ENCODE assay signal across 15 cellular contexts in genomic region chr19:9937001-9937411, GRCh38. TPM values are rescaled to one million over a fixed set of nuclear protein-coding genes. Genes with fewer than 3 reads are reported as not detected.
DNase-seq lines count a peak whose midpoint lies in the region; ATAC-seq and TF ChIP-seq lines count a peak whose summit lies in the region.
"Had no signal": no experiment of that assay in that cellular context is flagged by ENCODE, and none has a peak within 500 bp of the region (broad histone marks: within the 10 kb centered on the region; RNA-seq: fewer than 3 reads in every experiment).

No MANE protein-coding gene starts in this region.

- H4K12ac ChIP-seq in trophoblast cell (ENCODE audit: low read depth, low read length), result no peak overlapping the region

- H3K27ac ChIP-seq in MM.1S (ENCODE audit: low read length) (no peak overlapping the region), trophoblast cell (ENCODE audit: low read depth, low read length) (no peak overlapping the region)
- H3K27ac ChIP-seq: transverse colon had no signal

- H3K79me2 ChIP-seq in MM.1S (ENCODE audit: low read length) (no peaks in the 10 kb centered on the region), trophoblast cell (ENCODE audit: control insufficient read depth, insufficient read depth, low read length, poor library complexity) (no peaks in the 10 kb centered on the region)

- ATAC-seq in GM18858 (IDR thresholded peaks at IDR 0.05; ENCODE audit: unreplicated experiment) (no peak), GM19397 (IDR thresholded peaks at IDR 0.05; ENCODE audit: unreplicated experiment) (no peak)

- no peaks in the 10 kb centered on the region for H3K9me2 ChIP-seq in MM.1S (replicated peaks; ENCODE audit: insufficient read depth, low read length)

- H2BK120ac ChIP-seq in trophoblast cell (ENCODE audit: insufficient read depth, low read length, poor library complexity), result no peak overlapping the region

- H3K9me3 ChIP-seq in MM.1S (replicated peaks; ENCODE audit: insufficient read depth, low read length), result no peaks in the 10 kb centered on the region
- H3K9me3 ChIP-seq in trophoblast cell (ENCODE audit: insufficient read depth, low read depth, low read length), result peaks cover 2% of the 10 kb centered on the region
- H3K9me3 ChIP-seq: ovary had no signal

- peak; percentile 23 for DNase-seq in NCI-H2171 treated with DMSO at 0.1 percent for 48 hours (lab: John Stamatoyannopoulos, UW)
- DNase-seq in NCI-H2171 (lab: John Stamatoyannopoulos, UW), result no peak
- DNase-seq in MM.1S, result no peak
- DNase-seq in glutamatergic neuron, result no peak
- DNase-seq in trophoblast cell, result no peak
- no peak for DNase-seq in NCI-H2081 (lab: John Stamatoyannopoulos, UW)
- DNase-seq: activated CD4-positive, alpha-beta T cell treated with anti-CD3 and anti-CD28 coated beads, Interleukin-2, amount 10 ng/mL, durations not matched to agents 7 days and 5 days; amniotic stem cell; DMS79; Kasumi-1; NCI-H446; transverse colon had no signal

- H3K9ac ChIP-seq in MM.1S (ENCODE audit: low read length), result no peak overlapping the region
- H3K9ac ChIP-seq in trophoblast cell (ENCODE audit: low read length), result no peak overlapping the region

- H3K79me1 ChIP-seq in trophoblast cell (ENCODE audit: low read length), result peaks cover 2% of the 10 kb centered on the region

- H4K91ac ChIP-seq in trophoblast cell (ENCODE audit: low read depth, low read length), result no peak overlapping the region

- H3F3A ChIP-seq in MM.1S (ENCODE audit: insufficient read depth, low read length), result no peaks in the 10 kb centered on the region

- peaks cover 7% of the 10 kb centered on the region for H3K9me3 Mint-ChIP-seq in glutamatergic neuron (ENCODE audit: unreplicated experiment)

- H4K20me1 ChIP-seq in MM.1S (ENCODE audit: insufficient read depth, low read length), result no peaks in the 10 kb centered on the region

- no peaks in the 10 kb centered on the region for H3K36me3 Mint-ChIP-seq in glutamatergic neuron (ENCODE audit: unreplicated experiment)

- H3K4me1 ChIP-seq in MM.1S (ENCODE audit: low read length), result no peaks in the 10 kb centered on the region
- H3K4me1 ChIP-seq in trophoblast cell (ENCODE audit: control insufficient read depth in 1 of 2, insufficient read depth in 2 of 2, low read length in 2 of 2), result peaks cover 6% of the 10 kb centered on the region in 2 experiments

- no peak overlapping the region for H2AK5ac ChIP-seq in trophoblast cell (ENCODE audit: low read length)

- H3K14ac ChIP-seq in trophoblast cell (ENCODE audit: low read length), result no peak overlapping the region

- peaks cover 75% of the 10 kb centered on the region for H3K27me3 ChIP-seq in MM.1S (replicated peaks; ENCODE audit: insufficient read depth, low read length)
- H3K27me3 ChIP-seq in trophoblast cell (ENCODE audit: insufficient read depth, low read length), result peaks cover 10% of the 10 kb centered on the region
- H3K27me3 ChIP-seq: ovary had no signal

- H4K8ac ChIP-seq in trophoblast cell (ENCODE audit: low read depth, low read length), result no peak overlapping the region

- peaks cover 9% of the 10 kb centered on the region for H3K4me1 Mint-ChIP-seq in glutamatergic neuron (ENCODE audit: low read depth, unreplicated experiment)

- H3K18ac ChIP-seq in trophoblast cell (ENCODE audit: low read length), result no peak overlapping the region

- H3K4me2 ChIP-seq in MM.1S (ENCODE audit: low read depth, low read length), result peak overlapping the region; percentile 18; the same call in 1 of the 2 replicates
- H3K4me2 ChIP-seq in trophoblast cell (ENCODE audit: low read length), result peak overlapping the region; percentile 69

- H2AFZ ChIP-seq in MM.1S (ENCODE audit: low read length), result no peak overlapping the region
- H2AFZ ChIP-seq in trophoblast cell (ENCODE audit: insufficient read depth, low read length, poor library complexity), result no peak overlapping the region

- no peak overlapping the region for H2BK5ac ChIP-seq in trophoblast cell (ENCODE audit: low read depth, low read length, poor library complexity)

- no peak overlapping the region for H3K27ac Mint-ChIP-seq in glutamatergic neuron (ENCODE audit: unreplicated experiment)
- H3K27ac Mint-ChIP-seq: activated CD4-positive, alpha-beta T cell treated with anti-CD3 and anti-CD28 coated beads, Interleukin-2, amount 10 ng/mL, durations not matched to agents 7 days and 5 days had no signal

- H3K4me3 ChIP-seq in MM.1S (ENCODE audit: low read length), result no peak overlapping the region; the same call in 1 of the 2 replicates
- H3K4me3 ChIP-seq in trophoblast cell (ENCODE audit: low read depth, low read length), result no peak overlapping the region

- H3K23ac ChIP-seq in trophoblast cell (ENCODE audit: low read length), result no peak overlapping the region

- no peak overlapping the region for H2BK12ac ChIP-seq in trophoblast cell (ENCODE audit: low read length)

- H3K36me3 ChIP-seq in MM.1S (replicated peaks; ENCODE audit: insufficient read depth, low read length) (no peaks in the 10 kb centered on the region), trophoblast cell (ENCODE audit: control insufficient read depth in 1 of 2, insufficient read depth in 2 of 2, low read length in 2 of 2) (no peaks in the 10 kb centered on the region)
- H3K36me3 ChIP-seq: ovary, transverse colon had no signal

- peak overlapping the region; percentile 72 for H3K4me3 Mint-ChIP-seq in glutamatergic neuron (ENCODE audit: unreplicated experiment)
- H3K4me3 Mint-ChIP-seq: activated CD4-positive, alpha-beta T cell treated with anti-CD3 and anti-CD28 coated beads, Interleukin-2, amount 10 ng/mL, durations not matched to agents 7 days and 5 days had no signal

- WGBS in trophoblast cell (ENCODE audit: extremely low coverage, insufficient coverage, insufficient read length), result no CpG with 5 or more reads among the region's 20 CpGs

- H3K4ac ChIP-seq in trophoblast cell (ENCODE audit: low read depth, low read length), result no peak overlapping the region

- peaks cover 24% of the 10 kb centered on the region for H3K27me3 Mint-ChIP-seq in glutamatergic neuron (ENCODE audit: unreplicated experiment)

- TF ChIP-seq CTCF in MM.1S (IDR thresholded peaks at IDR 0.05; ENCODE audit: low read length) (no peak), glutamatergic neuron (IDR thresholded peaks at IDR 0.05; ENCODE audit: partially characterized antibody, unreplicated experiment) (no peak)

RNA-seq across cellular contexts. Expression of gene OLFM2, which starts 0.7 kb away (rescaled TPM):
- 19.5 TPM for total RNA-seq in glutamatergic neuron (ENCODE audit: unreplicated experiment)
- polyA plus RNA-seq in trophoblast cell (2013), result 14.6 and 15.9 TPM in 2 replicates
